ENCODE assay signal across 8 cellular contexts in the genomic region with DNA sequence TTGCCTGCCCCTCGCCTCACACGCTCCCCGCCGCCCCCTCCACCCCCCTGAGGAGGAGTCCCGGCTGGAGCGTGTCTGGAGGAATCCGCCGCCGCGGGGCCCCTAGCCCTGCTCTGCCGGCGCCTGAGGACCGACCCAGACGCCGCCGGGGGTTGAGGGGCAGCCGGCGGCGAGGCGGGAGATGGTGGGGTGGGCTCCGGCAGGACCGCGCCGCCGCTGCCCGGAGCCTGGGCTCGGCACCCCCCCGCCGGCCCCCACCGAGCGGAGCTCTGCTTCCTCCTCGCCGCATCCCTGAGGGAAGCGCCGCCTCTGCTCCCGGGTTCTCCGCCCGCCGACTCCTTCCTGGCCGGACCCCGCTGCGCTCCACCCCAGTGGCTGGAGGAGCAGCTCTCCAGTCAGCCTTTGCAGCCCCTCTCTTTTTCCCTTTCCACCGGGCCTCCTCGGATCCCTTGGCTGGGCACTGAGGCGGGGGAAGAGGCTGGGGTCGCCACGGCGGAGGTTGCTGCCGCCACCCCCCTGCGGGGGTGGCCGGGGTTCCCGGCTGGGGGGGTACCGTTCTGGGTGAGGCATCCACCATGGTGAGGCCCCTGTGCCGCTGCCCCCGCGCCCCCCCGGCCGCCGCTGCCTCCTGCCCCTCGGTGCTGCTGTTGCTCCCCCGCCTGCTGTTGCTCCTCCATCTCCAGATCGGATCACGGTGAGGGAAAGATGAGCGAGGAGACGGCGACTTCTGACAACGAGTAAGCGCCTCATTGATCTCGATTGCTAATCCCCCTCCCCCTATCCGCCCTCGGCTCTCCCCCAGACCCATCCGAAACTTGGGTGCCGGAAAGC. TPM values are rescaled to one million over a fixed set of nuclear protein-coding genes. Genes with fewer than 3 reads are reported as not detected.
DNase-seq lines count a peak whose midpoint lies in the region; ATAC-seq and TF ChIP-seq lines count a peak whose summit lies in the region.

A gene (plus strand): TSS at position 356 of the 831 bp plus-strand sequence. CDS start 350 bp downstream, at position 706.

- peaks cover 12% of the 10 kb centered on the region for H3K27me3 Mint-ChIP-seq in GM23338 (ENCODE audit: insufficient read depth, low read depth, poor library complexity)

- H2AFZ ChIP-seq in GM23338: no peak within 1 kb of the TSS; the same call in 1 of the 2 replicates

- H3K4me2 ChIP-seq in GM23338: peak within 1 kb of the TSS; percentile 85

- H3K4me3 Mint-ChIP-seq in GM23338: peak within 1 kb of the TSS; percentile 96

- DNase-seq in GM06990 (ENCODE audit: extremely low read depth, insufficient read length) (peak; percentile 51), GM23338 (ENCODE audit: low spot score) (peak; percentile 57), MG63 (peak; percentile 72), activated T-cell treated with anti-CD3 and anti-CD28 coated beads for 1 hour (ENCODE audit: low read depth) (peak; percentile 4), esophagus muscularis mucosa (ENCODE audit: extremely low spot score) (no peak), NCI-H187 treated with DMSO at 0.1 percent for 48 hours (lab: John Stamatoyannopoulos, UW) (no peak)

- no peaks in the 10 kb centered on the region for H3K27me3 ChIP-seq in GM06990 (replicated peaks; ENCODE audit: control insufficient read depth, insufficient read depth, low read length)
- no peaks in the 10 kb centered on the region for H3K27me3 ChIP-seq in GM23338 (ENCODE audit: insufficient read depth)
- no peaks in the 10 kb centered on the region for H3K27me3 ChIP-seq in MG63
- H3K27me3 ChIP-seq in esophagus muscularis mucosa: no peaks in the 10 kb centered on the region
- no peaks in the 10 kb centered on the region for H3K27me3 ChIP-seq in mucosa of rectum (ENCODE audit: control insufficient read depth in 2 of 2, insufficient read depth in 2 of 2, low read length in 2 of 2)
- H3K27me3 ChIP-seq in subcutaneous abdominal adipose tissue (ENCODE audit: control insufficient read depth in 5 of 5, insufficient read depth in 4 of 5, low read length in 5 of 5): no peaks in the 10 kb centered on the region

- no peak for TF ChIP-seq POLR2A in esophagus muscularis mucosa (IDR thresholded peaks at IDR 0.05; ENCODE audit: low read depth)

- H3K27ac Mint-ChIP-seq in GM23338: peak within 1 kb of the TSS; percentile 96

- H3K36me3 ChIP-seq in GM06990 (ENCODE audit: control insufficient read depth, insufficient read depth, low read length) (no peaks in the 10 kb centered on the region), GM23338 (ENCODE audit: insufficient read depth) (no peaks in the 10 kb centered on the region), MG63 (no peaks in the 10 kb centered on the region), esophagus muscularis mucosa (no peaks in the 10 kb centered on the region), mucosa of rectum (ENCODE audit: control insufficient read depth in 2 of 2, insufficient read depth in 2 of 2, low read length in 2 of 2) (no peaks in the 10 kb centered on the region), subcutaneous abdominal adipose tissue (ENCODE audit: control insufficient read depth in 5 of 5, insufficient read depth in 5 of 5, low read length in 5 of 5) (no peaks in the 10 kb centered on the region)

- H3K4me3 ChIP-seq in GM06990 (replicated peaks; ENCODE audit: low read depth, low read length): peak within 1 kb of the TSS; percentile 80
- peak within 1 kb of the TSS; percentile 56 for H3K4me3 ChIP-seq in GM23338
- peak within 1 kb of the TSS; percentile 68 for H3K4me3 ChIP-seq in MG63
- H3K4me3 ChIP-seq in esophagus muscularis mucosa: peak within 1 kb of the TSS; percentile 91 to 99 (median 98)
- H3K4me3 ChIP-seq in mucosa of rectum (ENCODE audit: low read length in 2 of 2): peak within 1 kb of the TSS; percentile 91 to 92
- H3K4me3 ChIP-seq in subcutaneous abdominal adipose tissue (ENCODE audit: low read depth in 1 of 5, low read length in 5 of 5): peak within 1 kb of the TSS; percentile 75 to 97 (median 87)

- peaks cover 14% of the 10 kb centered on the region for H3K36me3 Mint-ChIP-seq in GM23338 (ENCODE audit: low read depth)

- TF ChIP-seq CTCF in GM06990 (IDR thresholded peaks at IDR 0.05; ENCODE audit: insufficient read depth, low read length, poor library complexity, severe bottlenecking) (no peak), GM23338 (conservative IDR thresholded peaks at IDR 0.05; ENCODE audit: low read depth in 2 of 2) (no peak), esophagus muscularis mucosa (IDR thresholded peaks at IDR 0.05) (no peak)

- H3F3A ChIP-seq in GM23338 (replicated peaks; ENCODE audit: low read depth): no peaks in the 10 kb centered on the region

- peak within 1 kb of the TSS; percentile 79 to 80 for H3K9ac ChIP-seq in mucosa of rectum (ENCODE audit: low read depth in 1 of 2, low read length in 2 of 2)
- peak within 1 kb of the TSS; percentile 69 to 93 (median 89) for H3K9ac ChIP-seq in subcutaneous abdominal adipose tissue (ENCODE audit: low read length in 5 of 5)

- TF ChIP-seq EP300 in esophagus muscularis mucosa (IDR thresholded peaks at IDR 0.05): no peak

- H3K9me3 ChIP-seq in MG63 (no peaks in the 10 kb centered on the region), esophagus muscularis mucosa (no peaks in the 10 kb centered on the region), mucosa of rectum (ENCODE audit: control insufficient read depth in 2 of 2, low read length in 2 of 2) (no peaks in the 10 kb centered on the region), subcutaneous abdominal adipose tissue (ENCODE audit: control insufficient read depth in 5 of 5, low read length in 5 of 5) (no peaks in the 10 kb centered on the region)

- peak; percentile 50 for ATAC-seq in GM23338

- peaks cover 52% of the 10 kb centered on the region for H3K79me2 ChIP-seq in GM23338 (replicated peaks; ENCODE audit: insufficient read depth)

- WGBS in esophagus muscularis mucosa: under 1% methylated on average over 21 of the region's 73 CpGs

- H3K4me1 Mint-ChIP-seq in GM23338: peaks cover 39% of the 10 kb centered on the region

- H3K27ac ChIP-seq in GM23338 (ENCODE audit: low read depth) (peak within 1 kb of the TSS; percentile 98), esophagus muscularis mucosa (replicated peaks in 1 of 4) (peak within 1 kb of the TSS; percentile 99 to 100 (median 99)), mucosa of rectum (ENCODE audit: low read depth in 2 of 2, low read length in 2 of 2) (peak within 1 kb of the TSS; percentile 94 to 96), subcutaneous abdominal adipose tissue (ENCODE audit: low read depth, low read length) (peak within 1 kb of the TSS; percentile 84)

- intact Hi-C loops in esophagus muscularis mucosa (cut with DNase I): loop anchor here (5.0 kb wide), 2 partner anchors 100 to 125 kb away; no protein-coding TSS in a partner anchor

- no peaks in the 10 kb centered on the region for H3K9me2 ChIP-seq in GM23338 (ENCODE audit: insufficient read depth)

- H3K4me1 ChIP-seq in GM23338 (ENCODE audit: insufficient read depth) (peaks cover 45% of the 10 kb centered on the region), esophagus muscularis mucosa (peaks cover 13 to 56% (median 39%) of the 10 kb centered on the region in 4 donors), mucosa of rectum (ENCODE audit: control insufficient read depth in 2 of 2, insufficient read depth in 2 of 2, low read length in 2 of 2) (peaks cover 18 to 21% of the 10 kb centered on the region in 2 donors), subcutaneous abdominal adipose tissue (ENCODE audit: control insufficient read depth in 5 of 5, insufficient read depth in 5 of 5, low read length in 5 of 5) (peaks cover 0 to 50% (median 44%) of the 10 kb centered on the region in 5 donors)

- H4K20me1 ChIP-seq in GM23338 (replicated peaks; ENCODE audit: insufficient read depth): peaks cover 18% of the 10 kb centered on the region

- no peaks in the 10 kb centered on the region for H3K9me3 Mint-ChIP-seq in GM23338

RNA-seq across cellular contexts. Expression of the gene that starts here (rescaled TPM):
- total RNA-seq in GM23338 (2014; rRNA removed; shearing (Covaris generic)): 44.0 and 44.1 TPM in 2 replicates
- polyA plus RNA-seq in GM23338 (2016; fragmentation: Nextera tagmentation; extraction: Ambion mirVana): 11.2 and 11.4 TPM in 2 replicates
- 12.0 and 28.1 TPM in 2 replicates for total RNA-seq in MG63 (2014; rRNA removed; shearing (Covaris generic); ENCODE audit: low replicate concordance)
- 10 to 100 TPM; 14.5 to 31.1 (median 19.0) TPM for total RNA-seq in esophagus muscularis mucosa

Comparison
In these comparisons a context has a peak if more than half of its experiments do, and no peak if none do; other contexts are left out.
1. DNase-seq: peak in GM06990 (single experiment), GM23338 (single experiment), MG63 (single experiment) and activated T-cell treated with anti-CD3 and anti-CD28 coated beads for 1 hour (single experiment); none in esophagus muscularis mucosa (single experiment) and NCI-H187 treated with DMSO at 0.1 percent for 48 hours (single experiment).
2. Peak in every context shown above with its lines, with median percentiles within 50 percentile points of each other: H3K4me3 ChIP-seq and H3K27ac ChIP-seq.